In the genomic region with DNA sequence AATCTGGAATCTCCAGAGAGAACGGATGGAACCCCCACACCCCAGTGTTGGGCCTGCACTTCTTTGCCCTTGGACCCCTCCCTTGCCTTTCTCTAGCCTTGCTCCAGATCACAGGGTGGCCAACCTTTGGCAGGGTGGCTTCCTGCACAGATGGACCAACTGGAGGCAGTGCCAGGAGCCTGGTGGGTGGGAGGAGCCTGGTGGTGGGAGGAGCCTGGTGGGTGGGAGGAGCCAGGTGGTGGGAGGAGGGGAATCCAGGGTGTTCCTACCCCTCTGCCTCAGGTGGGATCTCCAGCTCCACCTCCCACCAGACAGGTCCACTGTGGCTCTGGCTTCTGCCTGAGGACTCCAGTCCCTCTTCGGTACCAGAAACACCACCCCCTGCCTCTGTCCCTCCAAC, we compare ENCODE assay signal across 12 cellular contexts. TPM values are rescaled to one million over a fixed set of nuclear protein-coding genes. Genes with fewer than 3 reads are reported as not detected.
DNase-seq lines count a peak whose midpoint lies in the region; ATAC-seq and TF ChIP-seq lines count a peak whose summit lies in the region.
"Had no signal": no experiment of that assay in that cellular context is flagged by ENCODE, and none has a peak within 500 bp of the region (broad histone marks: within the 10 kb centered on the region; RNA-seq: fewer than 3 reads in every experiment).

No MANE protein-coding gene starts in this region.

- H3K36me3 Mint-ChIP-seq in CD8-positive, alpha-beta T cell: no peaks in the 10 kb centered on the region
- H3K36me3 Mint-ChIP-seq in naive B cell (no peaks in the 10 kb centered on the region), HFFc6 (ENCODE audit: low read depth) (no peaks in the 10 kb centered on the region)
- H3K36me3 Mint-ChIP-seq: IgD-negative memory B cell had no signal

- H3K27me3 Mint-ChIP-seq in CD8-positive, alpha-beta T cell (ENCODE audit: low read depth): no peaks in the 10 kb centered on the region
- H3K27me3 Mint-ChIP-seq in naive B cell (no peaks in the 10 kb centered on the region), HFFc6 (ENCODE audit: insufficient read depth) (peaks cover 6% of the 10 kb centered on the region)
- H3K27me3 Mint-ChIP-seq: IgD-negative memory B cell had no signal

- CTCF ChIA-PET in CD8-positive, alpha-beta T cell (lab: Charles Lee): interaction anchor here (2.7 kb wide), 1 partner anchor 59 kb away, joined by 11 read pairs; no protein-coding TSS in a partner anchor

- no peak overlapping the region for H3K27ac ChIP-seq in CD8-positive, alpha-beta T cell (ENCODE audit: low read depth, low read length)
- H3K27ac ChIP-seq in ascending aorta: peak overlapping the region; percentile 69 to 82

- no peaks in the 10 kb centered on the region for H3K4me1 ChIP-seq in CD8-positive, alpha-beta T cell (ENCODE audit: insufficient read depth, low read length)
- peaks cover 5 to 7% of the 10 kb centered on the region in 2 donors for H3K4me1 ChIP-seq in ascending aorta

- H3K4me3 Mint-ChIP-seq in CD8-positive, alpha-beta T cell: no peak overlapping the region
- no peak overlapping the region for H3K4me3 Mint-ChIP-seq in naive B cell
- H3K4me3 Mint-ChIP-seq in HFFc6: no peak overlapping the region
- H3K4me3 Mint-ChIP-seq: IgD-negative memory B cell had no signal

- H3K36me3 ChIP-seq in CD8-positive, alpha-beta T cell (ENCODE audit: insufficient read depth, low read length): no peaks in the 10 kb centered on the region
- H3K36me3 ChIP-seq in MG63 (no peaks in the 10 kb centered on the region), ascending aorta (no peaks in the 10 kb centered on the region)
- H3K36me3 ChIP-seq: tibial nerve had no signal

- H3K9me3 ChIP-seq in CD8-positive, alpha-beta T cell (ENCODE audit: low read length): no peaks in the 10 kb centered on the region
- H3K9me3 ChIP-seq in MG63 (no peaks in the 10 kb centered on the region), ascending aorta (no peaks in the 10 kb centered on the region)
- H3K9me3 ChIP-seq: tibial nerve had no signal

- no peak overlapping the region for H3K4me3 ChIP-seq in CD8-positive, alpha-beta T cell (ENCODE audit: low read depth, low read length)
- H3K4me3 ChIP-seq in MG63 (no peak overlapping the region), ascending aorta (no peak overlapping the region)
- H3K4me3 ChIP-seq: tibial nerve had no signal

- no peaks in the 10 kb centered on the region for H3K9me3 Mint-ChIP-seq in CD8-positive, alpha-beta T cell
- no peaks in the 10 kb centered on the region for H3K9me3 Mint-ChIP-seq in naive B cell
- no peaks in the 10 kb centered on the region for H3K9me3 Mint-ChIP-seq in HFFc6
- H3K9me3 Mint-ChIP-seq: IgD-negative memory B cell had no signal

- POLR2A ChIA-PET in CD8-positive, alpha-beta T cell (lab: Charles Lee): no interaction called here

- intact Hi-C loops in CD8-positive, alpha-beta T cell (cut with DNase I, micrococcal nuclease): no loop called here
- intact Hi-C loops in ascending aorta (cut with DNase I): no loop called here

- no peaks in the 10 kb centered on the region for H3K27me3 ChIP-seq in CD8-positive, alpha-beta T cell (ENCODE audit: insufficient read depth, low read length)
- no peaks in the 10 kb centered on the region for H3K27me3 ChIP-seq in MG63
- H3K27me3 ChIP-seq in ascending aorta: no peaks in the 10 kb centered on the region
- H3K27me3 ChIP-seq: tibial nerve had no signal

- peak; percentile 38 for ATAC-seq in CD8-positive, alpha-beta T cell
- ATAC-seq in naive B cell (ENCODE audit: low read depth in 2 of 2) (peak; percentile 30 to 38), HG03432 (IDR thresholded peaks at IDR 0.05; ENCODE audit: unreplicated experiment) (no peak)

- peak in 1 of 7 experiments; percentile 17 for DNase-seq in CD8-positive, alpha-beta T cell
- peak; percentile 10 for DNase-seq in MG63
- DNase-seq in ascending aorta (ENCODE audit: low spot score in 2 of 2): no peak
- DNase-seq in naive B cell: no peak
- no peak for DNase-seq in Kasumi-1 (lab: John Stamatoyannopoulos, UW)
- DNase-seq in NOMO-1 treated with DMSO at 0.1 percent for 48 hours (lab: John Stamatoyannopoulos, UW; ENCODE audit: unreplicated experiment): no peak
- no peak for DNase-seq in HFFc6
- DNase-seq: cerebellar nuclear complex; NK-92 treated with Interleukin-12 subunit alpha and Interleukin-12 subunit beta, amount 100 ng/mL, for 24 hours had no signal

- TF ChIP-seq CTCF in CD8-positive, alpha-beta T cell (IDR thresholded peaks at IDR 0.05): no peak
- no peak for TF ChIP-seq CTCF in ascending aorta (IDR thresholded peaks at IDR 0.05)
- no peak for TF ChIP-seq CTCF in HFFc6 (IDR thresholded peaks at IDR 0.05)

- peaks cover 5% of the 10 kb centered on the region for H3K4me1 Mint-ChIP-seq in CD8-positive, alpha-beta T cell (ENCODE audit: low read depth)
- H3K4me1 Mint-ChIP-seq in naive B cell: peaks cover 5 to 16% (median 9%) of the 10 kb centered on the region in 3 donors
- peaks cover 17% of the 10 kb centered on the region for H3K4me1 Mint-ChIP-seq in HFFc6 (ENCODE audit: low read depth)

- no peak overlapping the region for H3K27ac Mint-ChIP-seq in CD8-positive, alpha-beta T cell
- H3K27ac Mint-ChIP-seq in naive B cell (no peak overlapping the region), HFFc6 (no peak overlapping the region)

RNA-seq across cellular contexts. Expression of a gene that starts 15.0 kb away (rescaled TPM):
- 10 to 100 TPM; 59.0 to 62.1 TPM for total RNA-seq in CD8-positive, alpha-beta T cell
- 5.9 and 15.9 TPM in 2 replicates for total RNA-seq in MG63 (2014; rRNA removed; shearing (Covaris generic); ENCODE audit: low replicate concordance)
- total RNA-seq in ascending aorta: 24.6 TPM
- polyA plus RNA-seq in naive B cell (ENCODE audit: low read depth in 6 of 6): 100 to 1,000 TPM; 130 to 190 (median 161) TPM
- 10 to 100 TPM; 18.5 to 25.7 (median 22.0) TPM for total RNA-seq in HFFc6 (2021; fragmentation: NEBNext Ultra II Directional; extraction: Animal tissue kit (Norgen Biotek cat#: 25700))

RNA-seq across cellular contexts. Expression of a gene that starts 30.5 kb away (rescaled TPM):
- total RNA-seq in CD8-positive, alpha-beta T cell: 10 to 100 TPM; 80.8 to 87.3 TPM
- 18.1 and 30.1 TPM in 2 replicates for total RNA-seq in MG63 (2014; rRNA removed; shearing (Covaris generic); ENCODE audit: low replicate concordance)
- 17.3 TPM for total RNA-seq in ascending aorta
- polyA plus RNA-seq in naive B cell (ENCODE audit: low read depth in 6 of 6): 10 to 100 TPM; 25.5 to 46.5 (median 31.0) TPM
- 10 to 100 TPM; 15.4 to 24.0 (median 21.5) TPM for total RNA-seq in HFFc6 (2021; fragmentation: NEBNext Ultra II Directional; extraction: Animal tissue kit (Norgen Biotek cat#: 25700))

RNA-seq across cellular contexts. Expression of a gene that starts 58.1 kb away (rescaled TPM):
- total RNA-seq in CD8-positive, alpha-beta T cell: 1 to 10 TPM; 6.7 to 7.5 TPM
- not detected in 2 replicates for total RNA-seq in MG63 (2014; rRNA removed; shearing (Covaris generic); ENCODE audit: low replicate concordance)
- total RNA-seq in ascending aorta: not detected
- under 1 TPM in 5 of 6 donors, not detected in 1; 0.17 to 0.72 (median 0.28) TPM for polyA plus RNA-seq in naive B cell (ENCODE audit: low read depth in 6 of 6)
- under 1 TPM in 5 of 6 experiments, not detected in 1; 0.14 to 0.40 (median 0.23) TPM for total RNA-seq in HFFc6 (2021; fragmentation: NEBNext Ultra II Directional; extraction: Animal tissue kit (Norgen Biotek cat#: 25700))
